ENCODE assay signal across 9 cellular contexts in genomic region chr12:16348435-16349131, GRCh38. TPM values are rescaled to one million over a fixed set of nuclear protein-coding genes. Genes with fewer than 3 reads are reported as not detected.
DNase-seq lines count a peak whose midpoint lies in the region; ATAC-seq, FAIRE-seq and TF ChIP-seq lines count a peak whose summit lies in the region.
"Had no signal": no experiment of that assay in that cellular context is flagged by ENCODE, and none has a peak within 500 bp of the region (broad histone marks: within the 10 kb centered on the region; RNA-seq: fewer than 3 reads in every experiment).

No MANE protein-coding gene starts in this region.

- no peak overlapping the region for H3K4me3 Mint-ChIP-seq in stimulated activated naive B cell treated with anti-CD40 and anti-IgM and Interleukin-4, amounts not matched to agents 10 μg/mL and 1 μg/mL and 100 μg/mL, for 72 hours

- FAIRE-seq in HTR-8/SVneo (lab: Jason Lieb, UNC) (no peak), urothelium cell line (lab: Jason Lieb, UNC) (no peak)
- FAIRE-seq: A204.1 had no signal

- peak overlapping the region; percentile 77 to 88 (median 82) for H3K27ac ChIP-seq in transverse colon

- 30 to 32% methylated on average over 9 to 10 of the region's 10 CpGs for WGBS in transverse colon (ENCODE audit: low coverage in 1 of 2), 2 donors

- H3K4me3 ChIP-seq in WI38 (ENCODE audit: low read depth, low read length): peak overlapping the region; percentile 84
- peak overlapping the region; percentile 78 for H3K4me3 ChIP-seq in iPS-18c (ENCODE audit: insufficient read depth, low read depth, low read length)
- H3K4me3 ChIP-seq in transverse colon: peak overlapping the region; percentile 12 to 55 (median 46)

- DNase-seq in DMS53 (lab: John Stamatoyannopoulos, UW): peak; percentile 50
- no peak for DNase-seq in DMS53 treated with DMSO at 0.1 percent for 48 hours (lab: John Stamatoyannopoulos, UW; ENCODE audit: unreplicated experiment)
- DNase-seq in transverse colon: no peak
- DNase-seq in HTR-8/SVneo (ENCODE audit: insufficient read length, low spot score): no peak
- no peak for DNase-seq in stimulated activated naive B cell treated with anti-CD40 and anti-IgM and Interleukin-4, amounts not matched to agents 10 μg/mL and 1 μg/mL and 100 μg/mL, for 72 hours
- DNase-seq in urothelium cell line (ENCODE audit: low spot score): no peak

- no peaks in the 10 kb centered on the region for H3K9me3 ChIP-seq in iPS-18c (ENCODE audit: control insufficient read depth, insufficient read depth, low read length)
- no peaks in the 10 kb centered on the region for H3K9me3 ChIP-seq in transverse colon

- peaks cover 0 to 49% (median 20%) of the 10 kb centered on the region in 4 donors for H3K4me1 ChIP-seq in transverse colon

- intact Hi-C loops in transverse colon (cut with DNase I; ENCODE audit: low total_unique reads): no loop called here

- in situ Hi-C loops in transverse colon (cut with MboI; ENCODE audit: low pct_ligation_motif_present in 1 of 4, low pct_unique_long_range_greater_than_20kb in 1 of 4, low sequenced_read_pairs in 3 of 4): no loop called here

- TF ChIP-seq POLR2A in transverse colon (IDR thresholded peaks at IDR 0.05): no peak

- H3K36me3 ChIP-seq in transverse colon: no peaks in the 10 kb centered on the region

- H3K36me3 Mint-ChIP-seq in stimulated activated naive B cell treated with anti-CD40 and anti-IgM and Interleukin-4, amounts not matched to agents 10 μg/mL and 1 μg/mL and 100 μg/mL, for 72 hours: no peaks in the 10 kb centered on the region

- H3K27me3 ChIP-seq in transverse colon: no peaks in the 10 kb centered on the region

- TF ChIP-seq CTCF in WI38 (IDR thresholded peaks at IDR 0.05; ENCODE audit: low read depth, low read length): no peak
- TF ChIP-seq CTCF in transverse colon (IDR thresholded peaks at IDR 0.05): no peak

- H3K27ac Mint-ChIP-seq in stimulated activated naive B cell treated with anti-CD40 and anti-IgM and Interleukin-4, amounts not matched to agents 10 μg/mL and 1 μg/mL and 100 μg/mL, for 72 hours: no peak overlapping the region

- ATAC-seq in stimulated activated naive B cell treated with anti-CD40 and anti-IgM and Interleukin-4, amounts not matched to agents 10 μg/mL and 1 μg/mL and 100 μg/mL, for 72 hours (replicated peaks): no peak

- peaks cover 0 to 11% of the 10 kb centered on the region in 2 donors for H3K4me1 Mint-ChIP-seq in stimulated activated naive B cell treated with anti-CD40 and anti-IgM and Interleukin-4, amounts not matched to agents 10 μg/mL and 1 μg/mL and 100 μg/mL, for 72 hours

- H3K27me3 Mint-ChIP-seq in stimulated activated naive B cell treated with anti-CD40 and anti-IgM and Interleukin-4, amounts not matched to agents 10 μg/mL and 1 μg/mL and 100 μg/mL, for 72 hours: peaks cover 13 to 17% of the 10 kb centered on the region in 2 donors

- TF ChIP-seq EP300 in transverse colon (IDR thresholded peaks at IDR 0.05; ENCODE audit: low read depth): no peak

- H3K9me3 Mint-ChIP-seq in stimulated activated naive B cell treated with anti-CD40 and anti-IgM and Interleukin-4, amounts not matched to agents 10 μg/mL and 1 μg/mL and 100 μg/mL, for 72 hours: no peaks in the 10 kb centered on the region

RNA-seq across cellular contexts. Expression of gene MGST1, which starts 1.1 kb away (rescaled TPM):
- total RNA-seq in transverse colon: 1,000 to 10,000 TPM in 1 of 4 donors, 100 to 1,000 TPM in 2, 10 to 100 TPM in 1; 58.7 to 1,102 (median 246) TPM
